ENCODE assay signal across 8 cellular contexts in genomic region chr1:212665241-212666115, GRCh38. TPM values are rescaled to one million over a fixed set of nuclear protein-coding genes. Genes with fewer than 3 reads are reported as not detected.
DNase-seq lines count a peak whose midpoint lies in the region; ATAC-seq lines count a peak whose summit lies in the region.

No MANE protein-coding gene starts in this region.

- H3K36me3 ChIP-seq in mesodermal cell (ENCODE audit: control insufficient read depth, insufficient read depth, low read length) = no peaks in the 10 kb centered on the region

- H3K4me3 Mint-ChIP-seq in effector memory CD8-positive, alpha-beta T cell = peak overlapping the region; percentile 59 to 69

- H3K4me1 Mint-ChIP-seq in effector memory CD8-positive, alpha-beta T cell (ENCODE audit: low read depth in 2 of 2) = peaks cover 14 to 16% of the 10 kb centered on the region in 2 donors

- peaks cover 0 to under 1% of the 10 kb centered on the region in 2 donors for H3K27me3 Mint-ChIP-seq in effector memory CD8-positive, alpha-beta T cell

- no peaks in the 10 kb centered on the region for H3K9me3 ChIP-seq in mesodermal cell (ENCODE audit: control insufficient read depth, low read length)

- peaks cover 19% of the 10 kb centered on the region for H3K4me1 ChIP-seq in mesodermal cell (ENCODE audit: control insufficient read depth, insufficient read depth, low read length, poor library complexity, severe bottlenecking)

- no peak overlapping the region for H3K27ac ChIP-seq in mesodermal cell (ENCODE audit: low read depth, low read length, severe bottlenecking)

- peak overlapping the region in 1 of 2 donors; percentile 41 for H3K27ac Mint-ChIP-seq in effector memory CD8-positive, alpha-beta T cell

- no peaks in the 10 kb centered on the region for H3K9me3 Mint-ChIP-seq in effector memory CD8-positive, alpha-beta T cell

- ATAC-seq in GM19043 (IDR thresholded peaks at IDR 0.05; ENCODE audit: low read depth, unreplicated experiment) (peak; percentile 71), HG03439 (IDR thresholded peaks at IDR 0.05; ENCODE audit: unreplicated experiment) (peak; percentile 94)
- ATAC-seq in effector memory CD8-positive, alpha-beta T cell (replicated peaks) = peak; percentile 92

- H3K4me3 ChIP-seq in mesodermal cell (ENCODE audit: extremely low read depth, insufficient read depth, low read length, poor library complexity, severe bottlenecking) = peak overlapping the region; percentile 45

- H3K36me3 Mint-ChIP-seq in effector memory CD8-positive, alpha-beta T cell (ENCODE audit: insufficient read depth) = peaks cover 3% of the 10 kb centered on the region

- 3 to 8% methylated on average over 24 to 26 of the region's 37 CpGs for WGBS in mesodermal cell (ENCODE audit: insufficient coverage in 2 of 2), 2 experiments

- DNase-seq in AML-193 (lab: John Stamatoyannopoulos, UW) = peak; percentile 56 to 61
- DNase-seq in NCI-H748 treated with DMSO at 0.1 percent for 48 hours (lab: John Stamatoyannopoulos, UW) = peak; percentile 21
- peak; percentile 94 for DNase-seq in activated CD8-positive, alpha-beta memory T cell treated with anti-CD3 and anti-CD28 coated beads for 24 hours
- DNase-seq in effector memory CD8-positive, alpha-beta T cell = peak; percentile 71 to 76 (median 75)
- DNase-seq in stimulated activated CD8-positive, alpha-beta memory T cell treated with anti-CD3 and anti-CD28 coated beads, Interleukin-15, amount 100 ng/mL, for 1 hour (ENCODE audit: low read depth) = peak; percentile 52

RNA-seq across cellular contexts. Expression of gene BATF3, which starts 34.2 kb away (rescaled TPM):
- 4.3 TPM for polyA plus RNA-seq in mesodermal cell (2013, experiment 1 of 2)
- 3.1 TPM for polyA plus RNA-seq in mesodermal cell (2013, experiment 2 of 2)

RNA-seq across cellular contexts. Expression of gene ATF3, which starts 56.9 kb away (rescaled TPM):
- 36.3 TPM for polyA plus RNA-seq in mesodermal cell (2013, experiment 1 of 2)
- 47.8 TPM for polyA plus RNA-seq in mesodermal cell (2013, experiment 2 of 2)

Comparison
In these comparisons a context has a peak if more than half of its experiments do, and no peak if none do; other contexts are left out.
1. DNase-seq: peak in every context shown above with its lines; median percentile 94 in activated CD8-positive, alpha-beta memory T cell treated with anti-CD3 and anti-CD28 coated beads for 24 hours; 75 in effector memory CD8-positive, alpha-beta T cell; 58 in AML-193; 52 in stimulated activated CD8-positive, alpha-beta memory T cell treated with anti-CD3 and anti-CD28 coated beads, Interleukin-15, amount 100 ng/mL, for 1 hour; 21 in NCI-H748 treated with DMSO at 0.1 percent for 48 hours.